10 cellular contexts compared by ENCODE assay signal in genomic region chr15:50137330-50137761, GRCh38. TPM values are rescaled to one million over a fixed set of nuclear protein-coding genes. Genes with fewer than 3 reads are reported as not detected.
DNase-seq lines count a peak whose midpoint lies in the region; ATAC-seq and TF ChIP-seq lines count a peak whose summit lies in the region.
"Had no signal": no experiment of that assay in that cellular context is flagged by ENCODE, and none has a peak within 500 bp of the region (broad histone marks: within the 10 kb centered on the region; RNA-seq: fewer than 3 reads in every experiment).

No MANE protein-coding gene starts in this region.

- ATAC-seq in stimulated activated naive CD8-positive, alpha-beta T cell treated with anti-CD3 and anti-CD28 coated beads, Interleukin-15, amount 100 ng/mL, for 72 hours = peak; percentile 50

- H3K4me3 ChIP-seq in fibroblast of villous mesenchyme (ENCODE audit: low read depth, low read length) = no peak overlapping the region
- H3K4me3 ChIP-seq: dorsolateral prefrontal cortex had no signal

- peak overlapping the region in 1 of 2 donors; percentile 64 for H3K27ac Mint-ChIP-seq in stimulated activated naive CD8-positive, alpha-beta T cell treated with anti-CD3 and anti-CD28 coated beads, Interleukin-15, amount 100 ng/mL, for 72 hours

- peaks cover 39% of the 10 kb centered on the region for H3K4me1 Mint-ChIP-seq in stimulated activated naive CD8-positive, alpha-beta T cell treated with anti-CD3 and anti-CD28 coated beads, Interleukin-15, amount 100 ng/mL, for 72 hours

- no peak for TF ChIP-seq CTCF in fibroblast of villous mesenchyme (IDR thresholded peaks at IDR 0.05; ENCODE audit: insufficient read depth, low read depth, low read length)

- H3K4me3 Mint-ChIP-seq in stimulated activated naive CD8-positive, alpha-beta T cell treated with anti-CD3 and anti-CD28 coated beads, Interleukin-15, amount 100 ng/mL, for 72 hours = peak overlapping the region; percentile 27 to 32
- H3K4me3 Mint-ChIP-seq: CD14-positive monocyte had no signal

- H3K9me3 Mint-ChIP-seq in stimulated activated naive CD8-positive, alpha-beta T cell treated with anti-CD3 and anti-CD28 coated beads, Interleukin-15, amount 100 ng/mL, for 72 hours = peaks cover 4 to 5% of the 10 kb centered on the region in 2 donors

- no peaks in the 10 kb centered on the region for H3K27me3 Mint-ChIP-seq in stimulated activated naive CD8-positive, alpha-beta T cell treated with anti-CD3 and anti-CD28 coated beads, Interleukin-15, amount 100 ng/mL, for 72 hours

- DNase-seq in activated T-cell treated with anti-CD3 and anti-CD28 coated beads for 24 hours (ENCODE audit: low read depth) (peak; percentile 23), T1000 (lab: John Stamatoyannopoulos, UW) (peak; percentile 74), fibroblast of villous mesenchyme (ENCODE audit: low read depth) (peak; percentile 95), GDM1 (lab: John Stamatoyannopoulos, UW) (no peak), germinal center (ENCODE audit: low spot score) (no peak), NCI-H510A treated with DMSO at 0.1 percent for 48 hours (lab: John Stamatoyannopoulos, UW) (no peak)
- no peak for DNase-seq in activated T-cell treated with anti-CD3 and anti-CD28 coated beads, Interleukin-2, amount 50 U/mL, for 1 hour
- DNase-seq in stimulated activated naive CD8-positive, alpha-beta T cell treated with anti-CD3 and anti-CD28 coated beads, Interleukin-15, amount 100 ng/mL, for 72 hours = peak; percentile 18 to 48
- DNase-seq: dorsolateral prefrontal cortex had no signal

RNA-seq across cellular contexts. Expression of gene ATP8B4, which starts 18.3 kb away (rescaled TPM):
- 4.2 and 90.2 TPM in 2 replicates for total RNA-seq in fibroblast of villous mesenchyme

RNA-seq across cellular contexts. Expression of gene SLC27A2, which starts 44.6 kb away (rescaled TPM):
- under 0.01 TPM in 2 replicates for total RNA-seq in fibroblast of villous mesenchyme

Comparison
In these comparisons a context has a peak if more than half of its experiments do, and no peak if none do; other contexts are left out.
1. DNase-seq: peak in activated T-cell treated with anti-CD3 and anti-CD28 coated beads for 24 hours (single experiment), T1000 (single experiment), fibroblast of villous mesenchyme (single experiment) and stimulated activated naive CD8-positive, alpha-beta T cell treated with anti-CD3 and anti-CD28 coated beads, Interleukin-15, amount 100 ng/mL, for 72 hours (2 of 2); none in activated T-cell treated with anti-CD3 and anti-CD28 coated beads, Interleukin-2, amount 50 U/mL, for 1 hour (single experiment), GDM1 (single experiment), germinal center (single experiment) and NCI-H510A treated with DMSO at 0.1 percent for 48 hours (single experiment).